ENCODE assay signal across 1 cellular context in genomic region chr1:202029171-202029665, GRCh38.
A peak's percentile ranks its signal among the peaks of the same experiment; 100 is the strongest.
TF ChIP-seq lines count a peak whose summit lies in the region.

No MANE protein-coding gene starts in this region.

TF ChIP-seq in HEK293, 187 proteins besides CTCF, POLR2A, EP300 and RAD21 (continued from another document and continues in another):
- no peak for TF ChIP-seq REST (tag by site-specific recombination; IDR thresholded peaks at IDR 0.05)
- no peak for TF ChIP-seq ZNF600 (tag by site-specific recombination; IDR thresholded peaks at IDR 0.05)
- no peak for TF ChIP-seq ZNF645 (tag by site-specific recombination; IDR thresholded peaks at IDR 0.05)
- TF ChIP-seq SP7 (tag by site-specific recombination; IDR thresholded peaks at IDR 0.05), result peak; percentile 88
- TF ChIP-seq ZNF266 (tag by site-specific recombination; IDR thresholded peaks at IDR 0.05; ENCODE audit: low read depth), result no peak
- peak; percentile 45; the same call in 1 of the 2 replicates for TF ChIP-seq ZNF398 (tag by site-specific recombination; IDR thresholded peaks at IDR 0.05)
- no peak for TF ChIP-seq ZNF112 (tag by site-specific recombination; IDR thresholded peaks at IDR 0.05)
- no peak for TF ChIP-seq ZNF138 (tag by site-specific recombination; IDR thresholded peaks at IDR 0.05; ENCODE audit: borderline replicate concordance)
- no peak for TF ChIP-seq ZNF585B (tag by site-specific recombination; IDR thresholded peaks at IDR 0.05)
- TF ChIP-seq ZNF510 (tag by site-specific recombination; IDR thresholded peaks at IDR 0.05; ENCODE audit: insufficient replicate concordance), result no peak
- no peak for TF ChIP-seq ZNF223 (tag by site-specific recombination; IDR thresholded peaks at IDR 0.05)
- peak; percentile 68; the same call in 1 of the 2 replicates for TF ChIP-seq ZEB2 (tag by site-specific recombination; IDR thresholded peaks at IDR 0.05)
- TF ChIP-seq BCL11A (tag by site-specific recombination; IDR thresholded peaks at IDR 0.05; ENCODE audit: low read depth), result peak; percentile 48; the same call in 1 of the 2 replicates
- TF ChIP-seq ZBTB1 (tag by site-specific recombination; IDR thresholded peaks at IDR 0.05), result peak; percentile 63; the same call in 1 of the 2 replicates
- TF ChIP-seq ZNF362 (tag by site-specific recombination; IDR thresholded peaks at IDR 0.05), result peak; percentile 85
- TF ChIP-seq ZNF654 (tag by site-specific recombination; IDR thresholded peaks at IDR 0.05; ENCODE audit: low read depth), result 0 out of 2 replicates have a peak, but pooled peaks have one; percentile 1
- TF ChIP-seq KLF1 (tag by site-specific recombination; IDR thresholded peaks at IDR 0.05), result no peak
- TF ChIP-seq ZNF239 (tag by site-specific recombination; IDR thresholded peaks at IDR 0.05), result no peak
- TF ChIP-seq ZNF18 (tag by site-specific recombination; IDR thresholded peaks at IDR 0.05), result no peak
- TF ChIP-seq BCL6B (tag by site-specific recombination; IDR thresholded peaks at IDR 0.05), result no peak
- TF ChIP-seq ZNF366 (tag by site-specific recombination; conservative IDR thresholded peaks at IDR 0.05), result peak; percentile 66
- TF ChIP-seq ZNF571 (tag by site-specific recombination; IDR thresholded peaks at IDR 0.05), result no peak
- no peak for TF ChIP-seq ZSCAN4 (tag by site-specific recombination; IDR thresholded peaks at IDR 0.05)
- TF ChIP-seq PRDM6 (tag by site-specific recombination; IDR thresholded peaks at IDR 0.05), result peak; percentile 56; the same call in 1 of the 2 replicates
- TF ChIP-seq ZNF792 (tag by site-specific recombination; IDR thresholded peaks at IDR 0.05), result no peak
- no peak for TF ChIP-seq ZNF660 (tag by site-specific recombination; IDR thresholded peaks at IDR 0.05)
- TF ChIP-seq ZNF394 (tag by site-specific recombination; IDR thresholded peaks at IDR 0.05; ENCODE audit: borderline replicate concordance), result peak; percentile 49
- peak; percentile 67; the same call in 1 of the 2 replicates for TF ChIP-seq ATF2 (tag by site-specific recombination; IDR thresholded peaks at IDR 0.05; ENCODE audit: low read depth)
- no peak for TF ChIP-seq ZNF10 (tag by site-specific recombination; IDR thresholded peaks at IDR 0.05)
- 0 out of 2 replicates have a peak, but pooled peaks have one; percentile 77 for TF ChIP-seq ZNF184 (tag by site-specific recombination; IDR thresholded peaks at IDR 0.05)
- no peak for TF ChIP-seq KLF9 (tag by site-specific recombination; IDR thresholded peaks at IDR 0.05; ENCODE audit: low read depth)
- 0 out of 2 replicates have a peak, but pooled peaks have one; percentile 53 for TF ChIP-seq PRDM10 (tag by site-specific recombination; IDR thresholded peaks at IDR 0.05)
- no peak for TF ChIP-seq TRIM28 (IDR thresholded peaks at IDR 0.05; ENCODE audit: borderline replicate concordance, low read length)
- TF ChIP-seq KLF8 (tag by site-specific recombination; IDR thresholded peaks at IDR 0.05), result peak; percentile 52
- TF ChIP-seq ZNF133 (tag by site-specific recombination; IDR thresholded peaks at IDR 0.05), result no peak
- no peak for TF ChIP-seq ZNF843 (tag by site-specific recombination; IDR thresholded peaks at IDR 0.05)
- TF ChIP-seq MEIS1 (CRISPR knock-in tag; IDR thresholded peaks at IDR 0.05; ENCODE audit: borderline replicate concordance), result no peak
- no peak for TF ChIP-seq ZNF473 (tag by site-specific recombination; IDR thresholded peaks at IDR 0.05)
